ENCODE assay signal across 13 cellular contexts in genomic region chr7:98360221-98361124, GRCh38. TPM values are rescaled to one million over a fixed set of nuclear protein-coding genes. Genes with fewer than 3 reads are reported as not detected.
A peak's percentile ranks its signal among the peaks of the same experiment; 100 is the strongest.
DNase-seq lines count a peak whose midpoint lies in the region; ATAC-seq and TF ChIP-seq lines count a peak whose summit lies in the region.
"Had no signal": no experiment of that assay in that cellular context is flagged by ENCODE, and none has a peak within 500 bp of the region (broad histone marks: within the 10 kb centered on the region; RNA-seq: fewer than 3 reads in every experiment).

No MANE protein-coding gene starts in this region.

- POLR2A ChIA-PET in IMR-90 (lab: Charles Lee; ENCODE audit: unreplicated experiment) = interaction anchor here (0.7 kb wide), 1 partner anchor 218 kb away, joined by 3 read pairs; no protein-coding TSS in a partner anchor

- H2AFZ ChIP-seq in IMR-90 (replicated peaks; ENCODE audit: low read length, poor library complexity) = no peak overlapping the region

- no peak overlapping the region for H3K18ac ChIP-seq in IMR-90 (ENCODE audit: low read depth, low read length)
- no peak overlapping the region for H3K18ac ChIP-seq in mesendoderm (ENCODE audit: low read length)

- no peaks in the 10 kb centered on the region for H3K9me3 ChIP-seq in IMR-90 (ENCODE audit: control insufficient read depth, insufficient read depth, low read length)
- no peaks in the 10 kb centered on the region for H3K9me3 ChIP-seq in duodenal mucosa (ENCODE audit: control insufficient read depth in 1 of 2, low read length in 2 of 2)
- H3K9me3 ChIP-seq: BLaER1 treated with 17β-estradiol and CSF1 and Interleukin-3, amounts not matched to agents 10 nM and 100 nM; gastroesophageal sphincter; psoas muscle had no signal

- BruUV-seq in IMR-90 (replicated peaks; lab: Mats Ljungman, UMichigan) = no TSS peak

- dilution Hi-C loops in IMR-90 (cut with HindIII; ENCODE audit: low sequenced_read_pairs, unreplicated experiment) = no loop called here

- peak overlapping the region; percentile 16; the same call in 1 of the 2 replicates for H3K23ac ChIP-seq in IMR-90 (ENCODE audit: low read depth, low read length)
- H3K23ac ChIP-seq in mesendoderm (ENCODE audit: low read length) = no peak overlapping the region

- H4K8ac ChIP-seq in IMR-90 (ENCODE audit: low read depth in 2 of 2, low read length in 2 of 2) = no peak overlapping the region
- no peak overlapping the region for H4K8ac ChIP-seq in mesendoderm (ENCODE audit: low read depth, low read length)

- H3K4me3 ChIP-seq in IMR-90 (ENCODE audit: insufficient read depth, low read depth, low read length) (no peak overlapping the region), duodenal mucosa (ENCODE audit: low read depth in 1 of 2, low read length in 2 of 2) (peak overlapping the region in 1 of 2 donors; percentile 11), mesendoderm (ENCODE audit: low read length) (no peak overlapping the region)
- H3K4me3 ChIP-seq: BLaER1 treated with 17β-estradiol and CSF1 and Interleukin-3, amounts not matched to agents 10 nM and 100 nM; gastroesophageal sphincter; psoas muscle; SK-N-MC had no signal

- H3K56ac ChIP-seq in IMR-90 (ENCODE audit: extremely low read depth, insufficient read depth, low read length) (no peak overlapping the region), mesendoderm (ENCODE audit: low read length) (peak overlapping the region; percentile 60)

- CTCF ChIA-PET in IMR-90 (lab: Yijun Ruan, JAX) = interaction anchor here (0.8 kb wide), 1 partner anchor 11 kb away, joined by 3 read pairs; no protein-coding TSS in a partner anchor

- no peak overlapping the region for H3K4ac ChIP-seq in IMR-90 (ENCODE audit: low read depth, low read length)
- H3K4ac ChIP-seq in mesendoderm (ENCODE audit: low read depth, low read length) = no peak overlapping the region

- H2AK5ac ChIP-seq in IMR-90 (ENCODE audit: low read depth, low read length) (no peak overlapping the region), mesendoderm (ENCODE audit: low read length) (no peak overlapping the region)

- no peak overlapping the region for H2AK9ac ChIP-seq in IMR-90 (replicated peaks; ENCODE audit: low read depth, low read length, poor library complexity)

- no peaks in the 10 kb centered on the region for H3K79me2 ChIP-seq in mesendoderm (ENCODE audit: control insufficient read depth, insufficient read depth, low read length)

- intact Hi-C loops in IMR-90 (cut with micrococcal nuclease) = no loop called here

- no peak overlapping the region for H3K4me2 ChIP-seq in IMR-90 (ENCODE audit: low read depth, low read length)
- no peak overlapping the region for H3K4me2 ChIP-seq in mesendoderm (ENCODE audit: low read length)

- no peak overlapping the region for H4K91ac ChIP-seq in IMR-90 (ENCODE audit: insufficient read depth, low read depth, low read length)

- H3K4me1 ChIP-seq in IMR-90 (ENCODE audit: control insufficient read depth, insufficient read depth, low read length) = no peaks in the 10 kb centered on the region
- H3K4me1 ChIP-seq in duodenal mucosa (ENCODE audit: control insufficient read depth in 1 of 2, insufficient read depth in 2 of 2, low read length in 2 of 2) = peaks cover 7 to 12% of the 10 kb centered on the region in 2 donors
- peaks cover 2% of the 10 kb centered on the region for H3K4me1 ChIP-seq in mesendoderm (ENCODE audit: control insufficient read depth, low read depth, low read length)
- H3K4me1 ChIP-seq: gastroesophageal sphincter, psoas muscle had no signal

- H3K36me3 ChIP-seq in IMR-90 (ENCODE audit: control insufficient read depth, insufficient read depth, low read length) (no peaks in the 10 kb centered on the region), duodenal mucosa (ENCODE audit: control insufficient read depth in 1 of 2, insufficient read depth in 2 of 2, low read length in 2 of 2) (no peaks in the 10 kb centered on the region), mesendoderm (ENCODE audit: control insufficient read depth, insufficient read depth, low read length) (no peaks in the 10 kb centered on the region)
- H3K36me3 ChIP-seq: BLaER1 treated with 17β-estradiol and CSF1 and Interleukin-3, amounts not matched to agents 10 nM and 100 nM; gastroesophageal sphincter had no signal

- DNase-seq in Caki2 (ENCODE audit: low read depth) = peak; percentile 88
- no peak for DNase-seq in IMR-90
- peak; percentile 96 for DNase-seq in mesendoderm
- no peak for DNase-seq in epidermal melanocyte (ENCODE audit: insufficient read length, low spot score)
- no peak for DNase-seq in NCI-H2227 (lab: John Stamatoyannopoulos, UW; ENCODE audit: unreplicated experiment)
- DNase-seq: activated CD8-positive, alpha-beta memory T cell treated with anti-CD3 and anti-CD28 coated beads for 24 hours; psoas muscle had no signal

- H3K27me3 ChIP-seq in IMR-90 (ENCODE audit: control insufficient read depth, insufficient read depth, low read length) (no peaks in the 10 kb centered on the region), duodenal mucosa (ENCODE audit: control insufficient read depth in 1 of 2, insufficient read depth in 2 of 2, low read length in 2 of 2) (no peaks in the 10 kb centered on the region), mesendoderm (ENCODE audit: insufficient read depth, low read length, poor library complexity) (no peaks in the 10 kb centered on the region)
- H3K27me3 ChIP-seq: BLaER1 treated with 17β-estradiol and CSF1 and Interleukin-3, amounts not matched to agents 10 nM and 100 nM; gastroesophageal sphincter had no signal

- H3K9me1 ChIP-seq in IMR-90 (ENCODE audit: insufficient read depth, low read length) = no peaks in the 10 kb centered on the region

- H2BK120ac ChIP-seq in IMR-90 (ENCODE audit: low read depth, low read length) (no peak overlapping the region), mesendoderm (ENCODE audit: low read depth, low read length) (no peak overlapping the region)

- no peak for TF ChIP-seq RAD21 in IMR-90 (IDR thresholded peaks at IDR 0.05; ENCODE audit: low read length)

- H3K27ac ChIP-seq in IMR-90 (ENCODE audit: insufficient read depth, low read length) (no peak overlapping the region), duodenal mucosa (ENCODE audit: low read depth, low read length) (peak overlapping the region; percentile 47), mesendoderm (ENCODE audit: low read depth, low read length) (peak overlapping the region; percentile 58)
- H3K27ac ChIP-seq: BLaER1 treated with 17β-estradiol and CSF1 and Interleukin-3, amounts not matched to agents 10 nM and 100 nM; gastroesophageal sphincter; psoas muscle; SK-N-MC had no signal

- no peak overlapping the region for H2BK20ac ChIP-seq in IMR-90 (ENCODE audit: low read depth, low read length)

- WGBS in IMR-90 (ENCODE audit: extremely low coverage in 2 of 2, insufficient read length in 1 of 2), 2 experiments = 79% methylated on average over 5 of the region's 10 CpGs; no CpG with 5 or more reads in 1 of the 2 experiments
- WGBS in mesendoderm (ENCODE audit: extremely low coverage, insufficient coverage, low lambda C conversion rate) = no CpG with 5 or more reads among the region's 10 CpGs

- H4K5ac ChIP-seq in IMR-90 (ENCODE audit: low read depth, low read length) = peak overlapping the region; percentile 36; the same call in 1 of the 2 replicates
- no peak overlapping the region for H4K5ac ChIP-seq in mesendoderm (ENCODE audit: low read length)

- H3K9ac ChIP-seq in IMR-90 (ENCODE audit: low read depth, low read length) (no peak overlapping the region), duodenal mucosa (ENCODE audit: low read depth in 1 of 2, low read length in 2 of 2) (peak overlapping the region; percentile 33 to 41), mesendoderm (ENCODE audit: low read length) (no peak overlapping the region)
- H3K9ac ChIP-seq: BLaER1 treated with 17β-estradiol and CSF1 and Interleukin-3, amounts not matched to agents 10 nM and 100 nM had no signal

- H2BK5ac ChIP-seq in IMR-90 (ENCODE audit: low read depth, low read length, poor library complexity, severe bottlenecking) (no peak overlapping the region), mesendoderm (ENCODE audit: low read length) (no peak overlapping the region)

- ATAC-seq in IMR-90 (ENCODE audit: low read depth) (no peak), GM18870 (IDR thresholded peaks at IDR 0.05; ENCODE audit: unreplicated experiment) (no peak), GM18858 (IDR thresholded peaks at IDR 0.05; ENCODE audit: unreplicated experiment) (no peak)
- ATAC-seq: gastroesophageal sphincter, psoas muscle had no signal

- no peak for TF ChIP-seq POLR2A in IMR-90 (IDR thresholded peaks at IDR 0.05; ENCODE audit: low read depth, low read length)

- in situ Hi-C loops in Caki2 (cut with HindIII; ENCODE audit: low pct_unique_long_range_greater_than_20kb, low sequenced_read_pairs) (no loop called here), IMR-90 (cut with MboI; ENCODE audit: low sequenced_read_pairs) (no loop called here)

- H3K14ac ChIP-seq in IMR-90 (replicated peaks; ENCODE audit: low read depth, low read length) = no peak overlapping the region

- TF ChIP-seq CTCF in IMR-90 (conservative IDR thresholded peaks at IDR 0.05; ENCODE audit: low read depth, low read length) = no peak

- H3K79me1 ChIP-seq in IMR-90 (ENCODE audit: low read depth in 1 of 2, low read length in 2 of 2) (peaks cover 0 to 2% of the 10 kb centered on the region in 2 experiments; a peak in 3 of 4 replicates), mesendoderm (ENCODE audit: low read length) (peaks cover 3% of the 10 kb centered on the region)

- no peaks in the 10 kb centered on the region for H4K20me1 ChIP-seq in IMR-90 (ENCODE audit: insufficient read depth, low read length)
- H4K20me1 ChIP-seq: BLaER1 treated with 17β-estradiol and CSF1 and Interleukin-3, amounts not matched to agents 10 nM and 100 nM had no signal

- H2BK15ac ChIP-seq in IMR-90 (ENCODE audit: low read depth, low read length) (no peak overlapping the region), mesendoderm (replicated peaks; ENCODE audit: low read depth) (no peak overlapping the region)

TF ChIP-seq in IMR-90, 13 proteins besides CTCF, POLR2A, EP300 and RAD21 (continues in another document):
- TF ChIP-seq USF2 (IDR thresholded peaks at IDR 0.05; ENCODE audit: low read depth, low read length) (no peak), MAZ (IDR thresholded peaks at IDR 0.05; ENCODE audit: borderline replicate concordance, low read depth, low read length) (no peak), BHLHE40 (IDR thresholded peaks at IDR 0.05; ENCODE audit: low read depth, low read length) (no peak)

RNA-seq across cellular contexts. Expression of gene BAIAP2L1, which starts 40.4 kb away (rescaled TPM):
- 14.5 and 21.4 TPM in 2 replicates for total RNA-seq in Caki2 (2014; rRNA removed; shearing (Covaris generic); ENCODE audit: low replicate concordance)
- total RNA-seq in IMR-90 (2012; rRNA removed) = 2.2 TPM in 2 replicates
- 5.8 and 6.0 TPM in 2 replicates for polyA plus RNA-seq in IMR-90 (2012; rRNA removed)
- polyA plus RNA-seq in IMR-90 (2012; cell fraction: cytosol; rRNA removed) = 4.7 and 5.4 TPM in 2 replicates
- 6.3 and 8.4 TPM in 2 replicates for polyA plus RNA-seq in IMR-90 (2012; cell fraction: nucleus; rRNA removed; ENCODE audit: low replicate concordance)
- polyA plus RNA-seq in mesendoderm (2013, experiment 1 of 2) = 20.6 TPM
- 21.3 TPM for polyA plus RNA-seq in mesendoderm (2013, experiment 2 of 2)

Comparison
In these comparisons a context has a peak if more than half of its experiments do, and no peak if none do; other contexts are left out.
1. DNase-seq: peak in Caki2 (single experiment) and mesendoderm (single experiment); none in IMR-90 (single experiment), epidermal melanocyte (single experiment) and NCI-H2227 (single experiment).
2. H3K9ac ChIP-seq: peak in duodenal mucosa (2 of 2); none in IMR-90 (single experiment) and mesendoderm (single experiment).